In the genomic region with DNA sequence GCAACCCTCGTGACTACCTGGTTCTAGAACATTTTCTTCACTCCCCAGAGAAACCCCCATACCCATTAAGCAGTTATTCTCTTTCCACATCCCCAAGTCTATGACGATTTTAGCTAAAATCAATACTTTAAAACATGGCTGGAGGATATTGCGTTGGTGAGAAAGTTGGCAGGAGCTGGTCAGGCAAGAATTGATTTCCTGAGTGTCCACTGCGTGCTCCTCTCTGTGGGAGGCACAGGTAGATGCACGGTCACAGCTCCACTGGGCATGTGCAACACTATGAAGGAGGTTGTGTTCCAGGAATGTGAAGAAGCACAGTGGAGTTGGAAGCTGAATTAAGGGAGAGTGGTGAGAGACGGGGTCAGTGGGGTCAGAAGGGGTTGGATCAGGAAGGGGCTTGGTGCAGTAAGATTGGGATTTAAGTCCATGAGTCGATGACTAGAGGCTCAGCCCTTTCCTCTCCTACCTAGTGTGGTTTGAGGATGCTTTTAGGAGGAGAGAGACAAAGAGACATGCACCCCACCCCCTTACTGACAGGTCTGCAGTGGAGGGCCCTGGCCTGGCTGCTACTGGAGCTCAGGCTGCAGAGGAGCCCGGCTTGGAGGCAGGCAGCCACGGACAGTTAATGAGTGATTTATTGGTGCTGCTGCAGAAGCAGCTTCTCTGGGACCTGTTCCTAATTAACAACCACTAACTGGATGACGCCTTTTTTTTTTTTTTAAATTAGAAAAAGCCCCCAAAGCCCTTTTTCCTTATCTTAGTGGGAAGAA, we compare ENCODE assay signal across 1 cellular context.
TF ChIP-seq lines count a peak whose summit lies in the region.

No MANE protein-coding gene starts in this region.

TF ChIP-seq in liver, 16 proteins besides CTCF, POLR2A, EP300 and RAD21 (continued from another document):
- TF ChIP-seq, protein P1, sequence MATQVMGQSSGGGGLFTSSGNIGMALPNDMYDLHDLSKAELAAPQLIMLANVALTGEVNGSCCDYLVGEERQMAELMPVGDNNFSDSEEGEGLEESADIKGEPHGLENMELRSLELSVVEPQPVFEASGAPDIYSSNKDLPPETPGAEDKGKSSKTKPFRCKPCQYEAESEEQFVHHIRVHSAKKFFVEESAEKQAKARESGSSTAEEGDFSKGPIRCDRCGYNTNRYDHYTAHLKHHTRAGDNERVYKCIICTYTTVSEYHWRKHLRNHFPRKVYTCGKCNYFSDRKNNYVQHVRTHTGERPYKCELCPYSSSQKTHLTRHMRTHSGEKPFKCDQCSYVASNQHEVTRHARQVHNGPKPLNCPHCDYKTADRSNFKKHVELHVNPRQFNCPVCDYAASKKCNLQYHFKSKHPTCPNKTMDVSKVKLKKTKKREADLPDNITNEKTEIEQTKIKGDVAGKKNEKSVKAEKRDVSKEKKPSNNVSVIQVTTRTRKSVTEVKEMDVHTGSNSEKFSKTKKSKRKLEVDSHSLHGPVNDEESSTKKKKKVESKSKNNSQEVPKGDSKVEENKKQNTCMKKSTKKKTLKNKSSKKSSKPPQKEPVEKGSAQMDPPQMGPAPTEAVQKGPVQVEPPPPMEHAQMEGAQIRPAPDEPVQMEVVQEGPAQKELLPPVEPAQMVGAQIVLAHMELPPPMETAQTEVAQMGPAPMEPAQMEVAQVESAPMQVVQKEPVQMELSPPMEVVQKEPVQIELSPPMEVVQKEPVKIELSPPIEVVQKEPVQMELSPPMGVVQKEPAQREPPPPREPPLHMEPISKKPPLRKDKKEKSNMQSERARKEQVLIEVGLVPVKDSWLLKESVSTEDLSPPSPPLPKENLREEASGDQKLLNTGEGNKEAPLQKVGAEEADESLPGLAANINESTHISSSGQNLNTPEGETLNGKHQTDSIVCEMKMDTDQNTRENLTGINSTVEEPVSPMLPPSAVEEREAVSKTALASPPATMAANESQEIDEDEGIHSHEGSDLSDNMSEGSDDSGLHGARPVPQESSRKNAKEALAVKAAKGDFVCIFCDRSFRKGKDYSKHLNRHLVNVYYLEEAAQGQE (IDR thresholded peaks at IDR 0.05), result peak; percentile 42
- TF ChIP-seq YY1 (IDR thresholded peaks at IDR 0.05) (peak; percentile 94), ZBTB33 (IDR thresholded peaks at IDR 0.05) (no peak)
